9 cellular contexts compared by ENCODE assay signal in the genomic region with DNA sequence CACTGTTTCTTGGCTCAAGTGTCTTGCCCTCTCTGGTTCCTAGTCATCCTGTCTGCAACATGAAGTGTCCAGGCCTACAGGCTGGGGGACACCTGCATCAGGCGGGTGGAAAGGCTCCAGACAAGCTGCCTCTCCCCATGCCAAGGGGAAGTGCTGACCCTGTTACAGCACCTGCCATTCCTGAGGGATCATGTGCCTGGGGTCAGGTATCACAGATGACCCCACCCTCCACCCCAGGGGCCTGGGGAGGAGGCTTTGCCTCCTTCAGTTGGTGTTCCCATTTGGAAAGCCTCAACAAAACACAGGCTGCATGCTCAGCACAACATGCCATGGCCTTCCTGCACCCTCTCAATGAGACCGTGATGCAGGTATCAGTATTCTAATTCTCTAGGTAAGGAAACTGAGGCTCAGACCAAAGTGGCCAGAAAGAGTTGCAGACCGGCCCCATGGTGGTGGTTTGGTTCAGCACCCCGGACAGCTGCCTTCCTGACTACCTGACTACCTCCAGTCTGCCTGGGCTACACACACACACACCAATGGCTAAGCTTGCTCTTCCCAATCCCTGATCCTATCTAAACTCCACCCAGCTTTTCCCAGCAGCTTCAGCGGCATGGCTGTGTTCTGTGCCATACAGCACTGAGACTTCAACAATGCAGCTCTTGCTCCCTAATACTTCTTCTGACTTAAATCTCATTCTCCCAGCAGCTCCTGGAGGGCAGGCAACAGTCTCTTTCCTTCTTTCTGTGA.
A peak's percentile ranks its signal among the peaks of the same experiment; 100 is the strongest.
DNase-seq lines count a peak whose midpoint lies in the region; ATAC-seq, FAIRE-seq and TF ChIP-seq lines count a peak whose summit lies in the region.
"Had no signal": no experiment of that assay in that cellular context is flagged by ENCODE, and none has a peak within 500 bp of the region (broad histone marks: within the 10 kb centered on the region; RNA-seq: fewer than 3 reads in every experiment).

No MANE protein-coding gene starts in this region.

- H2AFZ ChIP-seq in GM23248 = no peak overlapping the region

- no peak overlapping the region for H3K4me2 ChIP-seq in GM23248 (ENCODE audit: unreplicated experiment)

- H3K27ac ChIP-seq in GM23248 = no peak overlapping the region
- H3K27ac ChIP-seq: uterus had no signal

- FAIRE-seq in bronchial epithelial cell (lab: Jason Lieb, UNC) = peak; percentile 47

- H3K4me3 Mint-ChIP-seq in neural crest cell = no peak overlapping the region

- H3K27ac Mint-ChIP-seq in neural crest cell (ENCODE audit: unreplicated experiment) = no peak overlapping the region

- WGBS in GM23248 (ENCODE audit: low coverage in 1 of 2, low lambda C conversion rate in 2 of 2, missing lambda C conversion rate in 2 of 2), 2 experiments = 33 to 38% methylated on average over 5 of the region's 5 CpGs

- H3K36me3 ChIP-seq in GM23248 (ENCODE audit: low read depth) = no peaks in the 10 kb centered on the region
- H3K36me3 ChIP-seq in bronchial epithelial cell (ENCODE audit: control insufficient read depth, insufficient read depth, low read length) = no peaks in the 10 kb centered on the region
- H3K36me3 ChIP-seq: uterus had no signal

- H3K9me3 Mint-ChIP-seq in neural crest cell = no peaks in the 10 kb centered on the region

- no peaks in the 10 kb centered on the region for H3K36me3 Mint-ChIP-seq in neural crest cell (ENCODE audit: low read depth)

- no peaks in the 10 kb centered on the region for H3K79me2 ChIP-seq in GM23248 (ENCODE audit: insufficient read depth)

- H3K9me2 ChIP-seq in GM23248 (ENCODE audit: insufficient read depth) = no peaks in the 10 kb centered on the region

- no peak overlapping the region for H3K9ac ChIP-seq in GM23248

- TF ChIP-seq CTCF in bronchial epithelial cell (IDR thresholded peaks at IDR 0.05; ENCODE audit: insufficient read depth, low read length, severe bottlenecking) = no peak
- no peak for TF ChIP-seq CTCF in neural crest cell (conservative IDR thresholded peaks at IDR 0.05)

- peak; percentile 46 for DNase-seq in GM23248
- DNase-seq in NCI-H1048 (lab: John Stamatoyannopoulos, UW) = peak; percentile 28
- peak; percentile 19 for DNase-seq in bronchial epithelial cell (ENCODE audit: low read depth)
- peak; percentile 29 for DNase-seq in neural crest cell (ENCODE audit: low read depth, low spot score)
- no peak for DNase-seq in NCI-H1436 (lab: John Stamatoyannopoulos, UW)
- DNase-seq: KG1, uterus had no signal

- no peaks in the 10 kb centered on the region for H3K4me1 Mint-ChIP-seq in neural crest cell

- no peaks in the 10 kb centered on the region for H3F3A ChIP-seq in GM23248 (ENCODE audit: insufficient read depth)

- H3K4me1 ChIP-seq in GM23248 (ENCODE audit: insufficient read depth) = no peaks in the 10 kb centered on the region
- H3K4me1 ChIP-seq: uterus had no signal

- H3K4me3 ChIP-seq in GM23248 (no peak overlapping the region), bronchial epithelial cell (ENCODE audit: low read depth, low read length) (no peak overlapping the region)
- H3K4me3 ChIP-seq: uterus had no signal

- H3K27me3 Mint-ChIP-seq in neural crest cell (ENCODE audit: low read depth) = peaks cover 2% of the 10 kb centered on the region

- no peaks in the 10 kb centered on the region for H4K20me1 ChIP-seq in GM23248 (ENCODE audit: insufficient read depth)

- H3K27me3 ChIP-seq in GM23248 (replicated peaks; ENCODE audit: insufficient read depth) (no peaks in the 10 kb centered on the region; the same call in 1 of the 2 replicates), bronchial epithelial cell (ENCODE audit: control insufficient read depth, insufficient read depth, low read length) (no peaks in the 10 kb centered on the region)
- H3K27me3 ChIP-seq: uterus had no signal

- H3K9me3 ChIP-seq in GM23248 (ENCODE audit: low read depth) = no peaks in the 10 kb centered on the region
- H3K9me3 ChIP-seq: uterus had no signal

- in situ Hi-C loops in GM23248 (cut with MboI) = no loop called here

- no peak for ATAC-seq in HG03196 (IDR thresholded peaks at IDR 0.05; ENCODE audit: unreplicated experiment)
- no peak for ATAC-seq in HG02973 (IDR thresholded peaks at IDR 0.05; ENCODE audit: unreplicated experiment)
